Comparison of ENCODE assay signal across 21 cellular contexts in the genomic region with DNA sequence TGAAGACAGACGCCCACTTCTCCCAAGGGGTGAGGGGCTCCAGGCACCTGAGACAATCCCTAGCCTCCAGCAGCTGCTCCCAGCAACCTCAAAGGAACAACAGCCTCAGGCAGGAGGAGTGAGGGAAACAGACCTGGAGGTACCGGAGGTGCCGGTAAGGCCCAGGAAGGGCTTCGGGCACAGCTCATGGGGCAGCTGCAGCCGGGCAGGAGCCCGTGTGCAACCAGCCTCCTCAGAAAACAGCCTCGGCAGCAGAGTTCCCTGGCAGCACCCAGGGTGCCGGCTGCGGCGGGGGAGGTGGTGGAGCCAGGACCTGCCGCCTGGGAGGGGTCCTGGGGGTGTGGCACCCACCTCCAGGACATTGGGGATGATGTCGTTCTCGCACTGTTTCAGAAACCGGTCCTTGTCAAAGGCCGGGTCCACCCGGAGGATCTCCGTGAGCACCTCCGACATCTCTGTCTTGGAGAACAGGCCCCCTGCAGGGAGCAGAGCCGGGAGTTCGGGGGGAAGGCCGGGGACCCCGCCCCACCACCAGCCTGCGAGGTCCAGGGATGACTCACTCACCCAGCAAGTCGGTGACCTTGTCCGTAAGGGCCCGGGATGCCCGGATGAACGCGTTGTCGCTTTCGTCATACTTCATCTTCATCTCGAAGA. TPM values are rescaled to one million over a fixed set of nuclear protein-coding genes. Genes with fewer than 3 reads are reported as not detected.
DNase-seq lines count a peak whose midpoint lies in the region; ATAC-seq and TF ChIP-seq lines count a peak whose summit lies in the region.
"Had no signal": no experiment of that assay in that cellular context is flagged by ENCODE, and none has a peak within 500 bp of the region (broad histone marks: within the 10 kb centered on the region; RNA-seq: fewer than 3 reads in every experiment).

No MANE protein-coding gene starts in this region.

- CTCF ChIA-PET in SK-N-SH (lab: Yijun Ruan, JAX): interaction anchor here (6.7 kb wide), 1 partner anchor 11 kb away, joined by 69 read pairs; a partner anchor contains a TSS
- CTCF ChIA-PET in CD8-positive, alpha-beta memory T cell (lab: Charles Lee): interaction anchor here (2.2 to 4.7 kb wide), 2 partner anchors 11 to 70 kb away, joined by 5 to 41 read pairs; a partner anchor contains a TSS

- H3K9me2 ChIP-seq in SK-N-SH: no peaks in the 10 kb centered on the region

- H3K9ac ChIP-seq in SK-N-SH (no peak overlapping the region), rectal smooth muscle tissue (ENCODE audit: low read length) (no peak overlapping the region)

- H3K4me1 Mint-ChIP-seq in CD8-positive, alpha-beta memory T cell: peaks cover 4 to 13% (median 10%) of the 10 kb centered on the region in 3 donors
- peaks cover 14% of the 10 kb centered on the region for H3K4me1 Mint-ChIP-seq in nephron progenitor cell

- no peaks in the 10 kb centered on the region for H3K9me3 ChIP-seq in SK-N-SH
- no peaks in the 10 kb centered on the region for H3K9me3 ChIP-seq in esophagus muscularis mucosa
- H3K9me3 ChIP-seq in vagina: no peaks in the 10 kb centered on the region
- H3K9me3 ChIP-seq in CD8-positive, alpha-beta memory T cell (ENCODE audit: low read length): no peaks in the 10 kb centered on the region
- H3K9me3 ChIP-seq: SJCRH30 had no signal

- intact Hi-C loops in esophagus muscularis mucosa (cut with DNase I): no loop called here
- intact Hi-C loops in vagina (cut with DNase I): no loop called here

- H3K4me1 ChIP-seq in SK-N-SH (ENCODE audit: control insufficient read depth in 1 of 2, insufficient read depth in 2 of 2, low read depth in 1 of 2, low read length in 1 of 2) (peaks cover 23 to 30% of the 10 kb centered on the region in 2 experiments), esophagus muscularis mucosa (peaks cover 27 to 65% (median 58%) of the 10 kb centered on the region in 4 donors), rectal smooth muscle tissue (ENCODE audit: control insufficient read depth, insufficient read depth, low read length) (peaks cover 39% of the 10 kb centered on the region), vagina (peaks cover 29% of the 10 kb centered on the region)
- no peaks in the 10 kb centered on the region for H3K4me1 ChIP-seq in CD8-positive, alpha-beta memory T cell (ENCODE audit: insufficient read depth, low read length)

- TF ChIP-seq CTCF in SK-N-SH (IDR thresholded peaks at IDR 0.05): no peak
- no peak for TF ChIP-seq CTCF in esophagus muscularis mucosa (IDR thresholded peaks at IDR 0.05)
- TF ChIP-seq CTCF in vagina (IDR thresholded peaks at IDR 0.05): no peak
- no peak for TF ChIP-seq CTCF in nephron progenitor cell (IDR thresholded peaks at IDR 0.05)

- H3K4me2 ChIP-seq in SK-N-SH: no peak overlapping the region

- H3K79me2 ChIP-seq in SK-N-SH (ENCODE audit: insufficient read depth): no peaks in the 10 kb centered on the region

- peaks cover 37% of the 10 kb centered on the region for H3F3A ChIP-seq in SK-N-SH (replicated peaks; ENCODE audit: insufficient read depth)

- no peak overlapping the region for H3K4me3 ChIP-seq in SK-N-SH (ENCODE audit: low read depth in 2 of 2, low read length in 1 of 2)
- no peak overlapping the region for H3K4me3 ChIP-seq in esophagus muscularis mucosa
- no peak overlapping the region for H3K4me3 ChIP-seq in rectal smooth muscle tissue (ENCODE audit: low read length)
- H3K4me3 ChIP-seq in vagina: no peak overlapping the region
- H3K4me3 ChIP-seq in CD8-positive, alpha-beta memory T cell (ENCODE audit: low read length): no peak overlapping the region
- H3K4me3 ChIP-seq: SJCRH30 had no signal

- WGBS in SK-N-SH (ENCODE audit: low lambda C conversion rate): 90% methylated on average over 2 of the region's 32 CpGs
- whole genome bisulfite sequencing in esophagus muscularis mucosa: 93% methylated on average over 16 of the region's 32 CpGs

- no peak for TF ChIP-seq EP300 in SK-N-SH (IDR thresholded peaks at IDR 0.05; ENCODE audit: borderline replicate concordance in 1 of 2, low read depth in 1 of 2, low read length in 1 of 2)
- TF ChIP-seq EP300 in esophagus muscularis mucosa (IDR thresholded peaks at IDR 0.05): no peak

- no peak overlapping the region for H3K27ac ChIP-seq in SK-N-SH (ENCODE audit: low read depth in 2 of 2, low read length in 1 of 2)
- H3K27ac ChIP-seq in esophagus muscularis mucosa (replicated peaks in 1 of 4): peak overlapping the region; percentile 91 to 96 (median 94)
- peak overlapping the region; percentile 88 for H3K27ac ChIP-seq in rectal smooth muscle tissue (ENCODE audit: low read depth, low read length)
- H3K27ac ChIP-seq in vagina: peak overlapping the region; percentile 96
- H3K27ac ChIP-seq in CD8-positive, alpha-beta memory T cell (ENCODE audit: low read depth, low read length): no peak overlapping the region
- H3K27ac ChIP-seq: 22Rv1, C4-2B, SJCRH30 had no signal

- POLR2A ChIA-PET in SK-N-SH (lab: Yijun Ruan, JAX): interaction anchor here (1.3 kb wide), 1 partner anchor 12 kb away, joined by 3 read pairs; no protein-coding TSS in a partner anchor
- POLR2A ChIA-PET in CD8-positive, alpha-beta memory T cell (lab: Charles Lee): no interaction called here

- peaks cover 0 to 2% (median 0%) of the 10 kb centered on the region in 5 donors for H3K9me3 Mint-ChIP-seq in CD8-positive, alpha-beta memory T cell
- H3K9me3 Mint-ChIP-seq in nephron progenitor cell: no peaks in the 10 kb centered on the region

- no peaks in the 10 kb centered on the region for H3K27me3 Mint-ChIP-seq in CD8-positive, alpha-beta memory T cell
- H3K27me3 Mint-ChIP-seq in nephron progenitor cell (ENCODE audit: low read depth, poor library complexity): no peaks in the 10 kb centered on the region

- H3K36me3 Mint-ChIP-seq in CD8-positive, alpha-beta memory T cell: peaks cover 0 to 58% (median 6%) of the 10 kb centered on the region in 3 donors
- peaks cover 10% of the 10 kb centered on the region for H3K36me3 Mint-ChIP-seq in nephron progenitor cell (ENCODE audit: low read depth)

- no peak for ATAC-seq in SK-N-SH treated with all-trans-retinoic acid at 6 μM for 48 hours
- ATAC-seq: PC-3 had no signal

- H3K27me3 ChIP-seq in SK-N-SH (ENCODE audit: insufficient read depth): no peaks in the 10 kb centered on the region
- no peaks in the 10 kb centered on the region for H3K27me3 ChIP-seq in esophagus muscularis mucosa
- H3K27me3 ChIP-seq in rectal smooth muscle tissue (ENCODE audit: control insufficient read depth, insufficient read depth, low read length): no peaks in the 10 kb centered on the region
- H3K27me3 ChIP-seq in vagina: no peaks in the 10 kb centered on the region
- H3K27me3 ChIP-seq in CD8-positive, alpha-beta memory T cell (ENCODE audit: insufficient read depth, low read length, poor library complexity, severe bottlenecking): no peaks in the 10 kb centered on the region
- H3K27me3 ChIP-seq: SJCRH30 had no signal

- H3K27ac Mint-ChIP-seq in CD8-positive, alpha-beta memory T cell: no peak overlapping the region
- H3K27ac Mint-ChIP-seq in nephron progenitor cell: no peak overlapping the region

- no peak overlapping the region for H3K4me3 Mint-ChIP-seq in CD8-positive, alpha-beta memory T cell
- H3K4me3 Mint-ChIP-seq in nephron progenitor cell: no peak overlapping the region

- H2AFZ ChIP-seq in SK-N-SH (ENCODE audit: low read depth): no peak overlapping the region

- TF ChIP-seq RAD21 in SK-N-SH (IDR thresholded peaks at IDR 0.05; ENCODE audit: low read length): no peak

- DNase-seq in SK-N-SH: no peak
- no peak for DNase-seq in esophagus muscularis mucosa (ENCODE audit: extremely low spot score)
- no peak for DNase-seq in vagina (ENCODE audit: extremely low spot score in 2 of 2)
- DNase-seq in CD8-positive, alpha-beta memory T cell: no peak
- DNase-seq in GM19238 (ENCODE audit: insufficient read length, low spot score): no peak
- no peak for DNase-seq in nephron progenitor cell
- DNase-seq: AML-193, DMS 273 treated with DMSO at 0.1 percent for 48 hours, KG1, NCI-H187, NCI-H2107, NCI-H2227 treated with DMSO at 0.1 percent for 48 hours, NCI-H510A treated with DMSO at 0.1 percent for 48 hours, NCI-H82, PC-3, RPMI8226, SJCRH30 had no signal

- H4K20me1 ChIP-seq in SK-N-SH (ENCODE audit: insufficient read depth): peaks cover 3% of the 10 kb centered on the region; the same call in 1 of the 2 replicates

- TF ChIP-seq POLR2A in esophagus muscularis mucosa (IDR thresholded peaks at IDR 0.05; ENCODE audit: low read depth): no peak
- no peak for TF ChIP-seq POLR2A in vagina (IDR thresholded peaks at IDR 0.05)

- peaks cover 32 to 41% of the 10 kb centered on the region in 2 experiments for H3K36me3 ChIP-seq in SK-N-SH (replicated peaks in 1 of 2; ENCODE audit: control insufficient read depth in 1 of 2, insufficient read depth in 2 of 2, low read length in 1 of 2)
- H3K36me3 ChIP-seq in esophagus muscularis mucosa: peaks cover 58 to 76% (median 70%) of the 10 kb centered on the region in 4 donors
- H3K36me3 ChIP-seq in rectal smooth muscle tissue (ENCODE audit: control insufficient read depth, insufficient read depth, low read length): peaks cover 28% of the 10 kb centered on the region
- peaks cover 2 to 71% of the 10 kb centered on the region in 2 donors for H3K36me3 ChIP-seq in vagina
- H3K36me3 ChIP-seq in CD8-positive, alpha-beta memory T cell (ENCODE audit: insufficient read depth, low read length): peaks cover 17% of the 10 kb centered on the region

RNA-seq across cellular contexts. Expression of a gene that starts 6.5 kb away (rescaled TPM):
- polyA plus RNA-seq in SK-N-SH (2012; rRNA removed): 28.3 and 53.8 TPM in 2 replicates
- 26.2 and 42.1 TPM in 2 replicates for polyA plus RNA-seq in SK-N-SH (2012; cell fraction: cytosol; rRNA removed)
- polyA plus RNA-seq in SK-N-SH (2012; cell fraction: nucleus; rRNA removed): 29.2 and 60.3 TPM in 2 replicates
- 10 to 100 TPM; 28.7 to 59.4 (median 49.2) TPM for total RNA-seq in esophagus muscularis mucosa
- total RNA-seq in vagina: 14.2 TPM
- total RNA-seq in CD8-positive, alpha-beta memory T cell: under 1 TPM; 0.42 to 0.72 TPM
- not detected for polyA plus RNA-seq in CD8-positive, alpha-beta memory T cell

RNA-seq across cellular contexts. Expression of a gene that starts 11.1 kb away (rescaled TPM):
- polyA plus RNA-seq in SK-N-SH (2012; rRNA removed): 49.7 and 50.9 TPM in 2 replicates
- polyA plus RNA-seq in SK-N-SH (2012; cell fraction: cytosol; rRNA removed): 37.0 and 38.1 TPM in 2 replicates
- 97.2 and 112 TPM in 2 replicates for polyA plus RNA-seq in SK-N-SH (2012; cell fraction: nucleus; rRNA removed)
- 100 to 1,000 TPM in 1 of 4 donors, 10 to 100 TPM in 3; 61.6 to 111 (median 98.5) TPM for total RNA-seq in esophagus muscularis mucosa
- total RNA-seq in vagina: 76.1 TPM
- 100 to 1,000 TPM; 105 to 107 TPM for total RNA-seq in CD8-positive, alpha-beta memory T cell
- polyA plus RNA-seq in CD8-positive, alpha-beta memory T cell: 16.9 TPM

RNA-seq across cellular contexts. Expression of a gene that starts 12.3 kb away (rescaled TPM):
- polyA plus RNA-seq in SK-N-SH (2012; rRNA removed): 29.7 and 38.7 TPM in 2 replicates
- 15.2 and 23.9 TPM in 2 replicates for polyA plus RNA-seq in SK-N-SH (2012; cell fraction: cytosol; rRNA removed)
- polyA plus RNA-seq in SK-N-SH (2012; cell fraction: nucleus; rRNA removed): 26.0 and 28.6 TPM in 2 replicates
- total RNA-seq in esophagus muscularis mucosa: 10 to 100 TPM; 32.4 to 47.2 (median 35.0) TPM
- 17.4 TPM for total RNA-seq in vagina
- 10 to 100 TPM; 17.4 to 18.2 TPM for total RNA-seq in CD8-positive, alpha-beta memory T cell
- polyA plus RNA-seq in CD8-positive, alpha-beta memory T cell: 21.9 TPM

RNA-seq across cellular contexts. Expression of a gene that starts 17.8 kb away (rescaled TPM):
- 0.78 and 0.87 TPM in 2 replicates for polyA plus RNA-seq in SK-N-SH (2012; rRNA removed)
- 0.71 and 0.79 TPM in 2 replicates for polyA plus RNA-seq in SK-N-SH (2012; cell fraction: cytosol; rRNA removed)
- polyA plus RNA-seq in SK-N-SH (2012; cell fraction: nucleus; rRNA removed): 2.3 and 5.0 TPM in 2 replicates
- total RNA-seq in esophagus muscularis mucosa (1 to 10 TPM; 2.2 to 8.3 (median 6.1) TPM), vagina (1.5 TPM)
- total RNA-seq in CD8-positive, alpha-beta memory T cell: 1 to 10 TPM; 7.7 to 8.6 TPM
- 1.3 TPM for polyA plus RNA-seq in CD8-positive, alpha-beta memory T cell
- total RNA-seq: SJCRH30 had no signal

RNA-seq across cellular contexts. Expression of a gene that starts 28.7 kb away (rescaled TPM):
- 13.0 and 13.6 TPM in 2 replicates for polyA plus RNA-seq in SK-N-SH (2012; rRNA removed)
- 6.2 and 9.7 TPM in 2 replicates for polyA plus RNA-seq in SK-N-SH (2012; cell fraction: cytosol; rRNA removed)
- polyA plus RNA-seq in SK-N-SH (2012; cell fraction: nucleus; rRNA removed): 49.6 and 65.3 TPM in 2 replicates
- total RNA-seq in esophagus muscularis mucosa: 10 to 100 TPM; 17.2 to 31.9 (median 24.5) TPM
- total RNA-seq in vagina: 26.8 TPM
- 10 to 100 TPM; 35.9 to 38.3 TPM for total RNA-seq in CD8-positive, alpha-beta memory T cell
- 2.0 TPM for polyA plus RNA-seq in CD8-positive, alpha-beta memory T cell

Comparison
In these comparisons a context has a peak if more than half of its experiments do, and no peak if none do; other contexts are left out.
1. H3K27ac ChIP-seq: peak in esophagus muscularis mucosa (4 of 4), rectal smooth muscle tissue (single experiment) and vagina (single experiment); none in SK-N-SH (0 of 2) and CD8-positive, alpha-beta memory T cell (single experiment).